In the genomic region with DNA sequence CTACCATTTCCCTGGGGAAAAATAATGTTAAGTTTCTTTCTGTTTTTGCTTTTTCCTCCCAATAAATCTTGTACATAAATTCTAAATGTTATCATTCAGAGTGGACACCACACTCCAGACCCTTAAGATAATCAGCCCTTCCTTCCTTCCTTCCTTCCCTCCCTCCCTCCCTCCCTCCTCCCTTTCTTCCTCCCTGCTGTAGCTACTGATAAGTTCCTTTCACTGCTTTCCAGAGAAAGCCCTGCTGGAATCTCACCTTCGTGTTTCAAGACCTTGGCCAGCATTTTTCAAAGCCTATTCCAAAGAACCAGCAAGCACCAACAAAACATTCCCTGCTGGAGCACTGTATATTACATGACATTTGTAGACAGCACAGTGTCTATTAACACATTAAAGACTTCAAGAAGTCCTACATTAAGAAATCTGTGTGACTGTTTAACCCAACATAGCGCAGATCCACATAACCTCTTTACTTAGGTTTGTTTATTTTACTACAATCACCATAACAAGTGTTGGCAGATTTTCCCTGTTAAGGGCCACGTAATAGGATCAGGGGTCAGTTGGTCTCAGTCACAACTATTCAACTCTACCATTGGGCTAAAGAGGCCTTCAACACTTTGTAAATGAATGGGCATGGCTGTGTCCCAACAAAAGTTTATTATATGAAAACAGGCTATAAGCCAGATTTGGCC, we compare ENCODE assay signal across 16 cellular contexts. TPM values are rescaled to one million over a fixed set of nuclear protein-coding genes. Genes with fewer than 3 reads are reported as not detected.
DNase-seq lines count a peak whose midpoint lies in the region; ATAC-seq, FAIRE-seq and TF ChIP-seq lines count a peak whose summit lies in the region.
"Had no signal": no experiment of that assay in that cellular context is flagged by ENCODE, and none has a peak within 500 bp of the region (broad histone marks: within the 10 kb centered on the region; RNA-seq: fewer than 3 reads in every experiment).

No MANE protein-coding gene starts in this region.

- H3K36me3 ChIP-seq in A673 (ENCODE audit: insufficient read depth, low read length, poor library complexity, severe bottlenecking) = no peaks in the 10 kb centered on the region
- H3K36me3 ChIP-seq in endothelial cell of umbilical vein (ENCODE audit: control insufficient read depth in 2 of 2, extremely low read depth in 1 of 2, insufficient read depth in 2 of 2, low read length in 2 of 2) = no peaks in the 10 kb centered on the region
- no peaks in the 10 kb centered on the region for H3K36me3 ChIP-seq in mesodermal cell (ENCODE audit: control insufficient read depth, insufficient read depth, low read length)
- no peaks in the 10 kb centered on the region for H3K36me3 ChIP-seq in SK-N-SH (replicated peaks in 1 of 2; ENCODE audit: control insufficient read depth in 1 of 2, insufficient read depth in 2 of 2, low read length in 1 of 2)

- 39 to 53% methylated on average over 2 of the region's 3 CpGs for WGBS in mesodermal cell (ENCODE audit: insufficient coverage in 2 of 2), 2 experiments
- WGBS in SK-N-SH (ENCODE audit: low lambda C conversion rate) = 59% methylated on average over 3 of the region's 3 CpGs

- H3K9ac ChIP-seq in endothelial cell of umbilical vein (replicated peaks; ENCODE audit: extremely low read depth, insufficient read depth, low read length) (no peak overlapping the region), SK-N-SH (no peak overlapping the region)

- H2AFZ ChIP-seq in endothelial cell of umbilical vein (ENCODE audit: low read depth, low read length) = no peak overlapping the region
- no peak overlapping the region for H2AFZ ChIP-seq in SK-N-SH (ENCODE audit: low read depth)

- H3K27me3 ChIP-seq in A673 (replicated peaks; ENCODE audit: insufficient read depth, low read depth, low read length, poor library complexity) (no peaks in the 10 kb centered on the region), endothelial cell of umbilical vein (ENCODE audit: control insufficient read depth in 2 of 2, insufficient read depth in 2 of 2, low read length in 2 of 2) (no peaks in the 10 kb centered on the region), SK-N-SH (ENCODE audit: insufficient read depth) (no peaks in the 10 kb centered on the region)

- dilution Hi-C loops in endothelial cell of umbilical vein (cut with MboI; ENCODE audit: extremely low pct_ligation_motif_present, low sequenced_read_pairs) = no loop called here

- peak; percentile 75 for FAIRE-seq in endothelial cell of umbilical vein (lab: Jason Lieb, UNC)

- TF ChIP-seq CTCF in A673 (conservative IDR thresholded peaks at IDR 0.05; ENCODE audit: low read depth, low read length) (no peak), endothelial cell of umbilical vein (IDR thresholded peaks at IDR 0.05; ENCODE audit: extremely low read depth in 1 of 2, insufficient read depth in 1 of 2, low read depth in 1 of 2, low read length in 2 of 2) (no peak), SK-N-SH (IDR thresholded peaks at IDR 0.05) (no peak)

- peak; percentile 55 for DNase-seq in A673 (ENCODE audit: low spot score)
- peak; percentile 68 for DNase-seq in NCI-H226
- DNase-seq in endothelial cell of umbilical vein (ENCODE audit: low read depth, low spot score) = peak; percentile 63
- no peak for DNase-seq in SK-N-SH
- no peak for DNase-seq in iPS-NIHi11 (ENCODE audit: low spot score)
- DNase-seq: activated CD4-positive, alpha-beta T cell treated with anti-CD3 and anti-CD28 coated beads, Interleukin-2, amount 10 ng/mL, durations not matched to agents 24 days and 14 days; activated T-cell treated with anti-CD3 and anti-CD28 coated beads for 4 hours; effector memory CD4-positive, alpha-beta T cell; GOT3; NCI-H446 treated with DMSO at 0.1 percent for 48 hours; SIG-M5; T-helper 9 cell had no signal

- H3K27ac ChIP-seq in A673 (ENCODE audit: low read depth, low read length, poor library complexity, severe bottlenecking) (no peak overlapping the region), endothelial cell of umbilical vein (ENCODE audit: insufficient read depth, low read depth, low read length) (no peak overlapping the region), mesodermal cell (ENCODE audit: low read depth, low read length, severe bottlenecking) (peak overlapping the region; percentile 55), SK-N-SH (ENCODE audit: low read depth in 2 of 2, low read length in 1 of 2) (no peak overlapping the region)

- H3K9me3 ChIP-seq in A673 (ENCODE audit: low read depth, low read length, poor library complexity, severe bottlenecking) (no peaks in the 10 kb centered on the region), endothelial cell of umbilical vein (replicated peaks; ENCODE audit: control insufficient read depth, insufficient read depth, low read length) (no peaks in the 10 kb centered on the region), mesodermal cell (ENCODE audit: control insufficient read depth, low read length) (no peaks in the 10 kb centered on the region), SK-N-SH (no peaks in the 10 kb centered on the region)

- no peaks in the 10 kb centered on the region for H3F3A ChIP-seq in SK-N-SH (replicated peaks; ENCODE audit: insufficient read depth)

- CTCF ChIA-PET in A673 (lab: Charles Lee) (no interaction called here), endothelial cell of umbilical vein (lab: Charles Lee) (no interaction called here), SK-N-SH (lab: Yijun Ruan, JAX) (no interaction called here)

- no peak overlapping the region for H3K4me2 ChIP-seq in endothelial cell of umbilical vein (ENCODE audit: insufficient read depth, low read length)
- H3K4me2 ChIP-seq in SK-N-SH = no peak overlapping the region

- TF ChIP-seq RAD21 in SK-N-SH (IDR thresholded peaks at IDR 0.05; ENCODE audit: low read length) = no peak

- BruUV-seq in A673 (replicated peaks; lab: Mats Ljungman, UMichigan) (no TSS peak), endothelial cell of umbilical vein (replicated peaks; lab: Mats Ljungman, UMichigan) (no TSS peak)

- no peak for ATAC-seq in HG03175 (IDR thresholded peaks at IDR 0.05; ENCODE audit: unreplicated experiment)
- ATAC-seq in HG02588 (IDR thresholded peaks at IDR 0.05; ENCODE audit: unreplicated experiment) = no peak

- H4K20me1 ChIP-seq in endothelial cell of umbilical vein (replicated peaks; ENCODE audit: control insufficient read depth, extremely low read depth, insufficient read depth, low read length) (no peaks in the 10 kb centered on the region), SK-N-SH (ENCODE audit: insufficient read depth) (no peaks in the 10 kb centered on the region)

- no peaks in the 10 kb centered on the region for H3K9me1 ChIP-seq in endothelial cell of umbilical vein (replicated peaks; ENCODE audit: control insufficient read depth, extremely low read depth, insufficient read depth, low read length)

- H3K4me1 ChIP-seq in A673 (ENCODE audit: insufficient read depth, low read length, poor library complexity, severe bottlenecking) (peaks cover 10% of the 10 kb centered on the region), endothelial cell of umbilical vein (ENCODE audit: control insufficient read depth, extremely low read depth, insufficient read depth, low read length) (peaks cover 11% of the 10 kb centered on the region), mesodermal cell (ENCODE audit: control insufficient read depth, insufficient read depth, low read length, poor library complexity, severe bottlenecking) (peaks cover 7% of the 10 kb centered on the region), SK-N-SH (ENCODE audit: control insufficient read depth in 1 of 2, insufficient read depth in 2 of 2, low read depth in 1 of 2, low read length in 1 of 2) (no peaks in the 10 kb centered on the region)

- TF ChIP-seq POLR2A in endothelial cell of umbilical vein (IDR thresholded peaks at IDR 0.05; ENCODE audit: low read depth, low read length) = no peak

- POLR2A ChIA-PET in A673 (lab: Charles Lee; ENCODE audit: low non-redundant PET) (no interaction called here), endothelial cell of umbilical vein (lab: Charles Lee) (no interaction called here), SK-N-SH (lab: Yijun Ruan, JAX) (no interaction called here)

- TF ChIP-seq EP300 in SK-N-SH (IDR thresholded peaks at IDR 0.05; ENCODE audit: borderline replicate concordance in 1 of 2, low read depth in 1 of 2, low read length in 1 of 2) = no peak

- intact Hi-C loops in A673 (cut with micrococcal nuclease; ENCODE audit: unreplicated experiment) = no loop called here
- intact Hi-C loops in endothelial cell of umbilical vein (cut with micrococcal nuclease) = no loop called here

- no peaks in the 10 kb centered on the region for H3K9me2 ChIP-seq in SK-N-SH

- H3K79me2 ChIP-seq in endothelial cell of umbilical vein (ENCODE audit: control insufficient read depth, insufficient read depth, low read length) = no peaks in the 10 kb centered on the region
- no peaks in the 10 kb centered on the region for H3K79me2 ChIP-seq in SK-N-SH (ENCODE audit: insufficient read depth)

- H3K4me3 ChIP-seq in A673 (ENCODE audit: low read depth, low read length, poor library complexity, severe bottlenecking) (no peak overlapping the region), endothelial cell of umbilical vein (replicated peaks in 1 of 3; ENCODE audit: insufficient read depth in 1 of 3, low read depth in 1 of 3, low read length in 3 of 3) (no peak overlapping the region), mesodermal cell (ENCODE audit: extremely low read depth, insufficient read depth, low read length, poor library complexity, severe bottlenecking) (no peak overlapping the region), SK-N-SH (ENCODE audit: low read depth in 2 of 2, low read length in 1 of 2) (no peak overlapping the region)
- H3K4me3 ChIP-seq: lung had no signal

TF ChIP-seq in endothelial cell of umbilical vein, 7 proteins besides CTCF, POLR2A, EP300 and RAD21 (continues in another document):
- no peak for TF ChIP-seq FOS (IDR thresholded peaks at IDR 0.05; ENCODE audit: borderline replicate concordance, insufficient read depth, low read length)

TF ChIP-seq in SK-N-SH, 30 proteins besides CTCF, POLR2A, EP300 and RAD21 (continues in another document):
- TF ChIP-seq MXI1 (IDR thresholded peaks at IDR 0.05; ENCODE audit: low read depth, low read length) (no peak), SIN3A (IDR thresholded peaks at IDR 0.05; ENCODE audit: borderline replicate concordance, low read depth, low read length) (no peak)

RNA-seq across cellular contexts. Expression of gene ADORA2B, which starts 51.5 kb away (rescaled TPM):
- 3.9 and 5.9 TPM in 2 replicates for total RNA-seq in A673 (2021)
- total RNA-seq in endothelial cell of umbilical vein = 6.5 and 9.8 TPM in 2 replicates
- polyA plus RNA-seq in endothelial cell of umbilical vein = 8.8 and 10.1 TPM in 2 replicates
- 5.8 and 6.7 TPM in 2 replicates for polyA plus RNA-seq in endothelial cell of umbilical vein (2011; cell fraction: cytosol; rRNA removed)
- polyA plus RNA-seq in endothelial cell of umbilical vein (2011; cell fraction: nucleus; rRNA removed) = 3.5 and 3.9 TPM in 2 replicates
- 6.9 and 10.7 TPM in 2 replicates for polyA plus RNA-seq in endothelial cell of umbilical vein (2012)
- polyA minus RNA-seq in endothelial cell of umbilical vein = 6.2 and 7.1 TPM in 2 replicates
- polyA minus RNA-seq in endothelial cell of umbilical vein (2011; cell fraction: cytosol; rRNA and poly(A)+ RNA removed) = 0.51 TPM
- 3.9 and 4.3 TPM in 2 replicates for polyA minus RNA-seq in endothelial cell of umbilical vein (2011; cell fraction: nucleus; rRNA and poly(A)+ RNA removed)
- polyA plus RNA-seq in mesodermal cell (2013, experiment 1 of 2) = 4.0 TPM
- 4.2 TPM for polyA plus RNA-seq in mesodermal cell (2013, experiment 2 of 2)
- polyA plus RNA-seq in SK-N-SH (2012; rRNA removed) = 12.6 and 14.4 TPM in 2 replicates
- 9.2 and 13.8 TPM in 2 replicates for polyA plus RNA-seq in SK-N-SH (2012; cell fraction: cytosol; rRNA removed)
- 6.8 and 8.1 TPM in 2 replicates for polyA plus RNA-seq in SK-N-SH (2012; cell fraction: nucleus; rRNA removed)

Comparison
In these comparisons a context has a peak if more than half of its experiments do, and no peak if none do; other contexts are left out.
1. DNase-seq: peak in A673 (single experiment), NCI-H226 (single experiment) and endothelial cell of umbilical vein (single experiment); none in SK-N-SH (single experiment) and iPS-NIHi11 (single experiment).